In the genomic region with DNA sequence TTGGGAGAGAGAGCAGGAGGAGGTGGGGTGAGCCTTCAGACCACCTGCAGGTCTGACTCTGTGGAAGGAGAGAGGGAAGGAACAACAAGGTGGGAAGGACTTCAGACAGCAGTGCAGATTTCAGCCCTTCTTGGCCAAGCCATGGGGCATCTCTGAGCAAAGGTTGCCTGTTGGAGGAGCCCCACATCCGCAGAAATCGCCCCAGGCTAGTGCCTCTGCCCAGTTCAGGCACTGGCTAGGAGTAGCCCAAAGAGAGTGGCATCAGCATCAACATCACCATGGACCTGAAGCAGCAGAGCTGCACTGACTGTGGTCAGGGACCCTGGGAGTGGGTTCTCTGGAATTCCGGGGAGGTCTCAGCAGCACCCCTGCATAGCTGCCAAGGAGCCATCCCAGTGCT, we compare ENCODE assay signal across 27 cellular contexts. TPM values are rescaled to one million over a fixed set of nuclear protein-coding genes. Genes with fewer than 3 reads are reported as not detected.
DNase-seq lines count a peak whose midpoint lies in the region; ATAC-seq and TF ChIP-seq lines count a peak whose summit lies in the region.
"Had no signal": no experiment of that assay in that cellular context is flagged by ENCODE, and none has a peak within 500 bp of the region (broad histone marks: within the 10 kb centered on the region; RNA-seq: fewer than 3 reads in every experiment).

No MANE protein-coding gene starts in this region.

- H2BK12ac ChIP-seq in mesenchymal stem cell (ENCODE audit: low read length in 2 of 2) = no peak overlapping the region

- no peaks in the 10 kb centered on the region for H3K27me3 Mint-ChIP-seq in activated naive CD8-positive, alpha-beta T cell
- H3K27me3 Mint-ChIP-seq in activated naive CD8-positive, alpha-beta T cell treated with anti-CD3 and anti-CD28 coated beads for 36 hours = no peaks in the 10 kb centered on the region
- H3K27me3 Mint-ChIP-seq in activated naive CD8-positive, alpha-beta T cell treated with anti-CD3 and anti-CD28 coated beads, Interleukin-2, amount 10 ng/mL, durations not matched to agents 7 days and 5 days = no peaks in the 10 kb centered on the region
- H3K27me3 Mint-ChIP-seq in HFFc6 (ENCODE audit: insufficient read depth) = peaks cover 41% of the 10 kb centered on the region
- H3K27me3 Mint-ChIP-seq in activated T-helper 17 cell treated with anti-CD3 and anti-CD28 coated beads, Interleukin-2, amount 50 U/mL, for 72 hours = peaks cover 4% of the 10 kb centered on the region
- H3K27me3 Mint-ChIP-seq: stimulated activated naive CD8-positive, alpha-beta T cell treated with anti-CD3 and anti-CD28 coated beads, Interleukin-15, Interleukin-2, amounts not matched to agents 100 ng/mL and 50 ng/mL, for 24 hours had no signal

- H3K4me1 Mint-ChIP-seq in activated naive CD8-positive, alpha-beta T cell (ENCODE audit: low read depth) = peaks cover 72% of the 10 kb centered on the region
- H3K4me1 Mint-ChIP-seq in activated naive CD8-positive, alpha-beta T cell treated with anti-CD3 and anti-CD28 coated beads for 36 hours = peaks cover 71% of the 10 kb centered on the region
- H3K4me1 Mint-ChIP-seq in activated naive CD8-positive, alpha-beta T cell treated with anti-CD3 and anti-CD28 coated beads, Interleukin-2, amount 10 ng/mL, durations not matched to agents 7 days and 5 days = peaks cover 29% of the 10 kb centered on the region
- H3K4me1 Mint-ChIP-seq in HFFc6 (ENCODE audit: low read depth) = no peaks in the 10 kb centered on the region
- peaks cover 25% of the 10 kb centered on the region for H3K4me1 Mint-ChIP-seq in activated T-helper 17 cell treated with anti-CD3 and anti-CD28 coated beads, Interleukin-2, amount 50 U/mL, for 72 hours

- peak overlapping the region; percentile 44 for H4K91ac ChIP-seq in mesenchymal stem cell (ENCODE audit: low read length)

- no peaks in the 10 kb centered on the region for H3K9me3 Mint-ChIP-seq in activated naive CD8-positive, alpha-beta T cell (ENCODE audit: low read depth)
- H3K9me3 Mint-ChIP-seq in activated naive CD8-positive, alpha-beta T cell treated with anti-CD3 and anti-CD28 coated beads for 36 hours = no peaks in the 10 kb centered on the region
- H3K9me3 Mint-ChIP-seq in activated naive CD8-positive, alpha-beta T cell treated with anti-CD3 and anti-CD28 coated beads, Interleukin-2, amount 10 ng/mL, durations not matched to agents 7 days and 5 days = no peaks in the 10 kb centered on the region
- no peaks in the 10 kb centered on the region for H3K9me3 Mint-ChIP-seq in HFFc6
- no peaks in the 10 kb centered on the region for H3K9me3 Mint-ChIP-seq in activated T-helper 17 cell treated with anti-CD3 and anti-CD28 coated beads, Interleukin-2, amount 50 U/mL, for 72 hours
- H3K9me3 Mint-ChIP-seq: activated B cell treated with CpG ODN at 0.5 μM for 24 hours; activated naive CD4-positive, alpha-beta T cell treated with anti-CD3 and anti-CD28 coated beads for 36 hours; nephron progenitor cell; stimulated activated naive CD8-positive, alpha-beta T cell treated with anti-CD3 and anti-CD28 coated beads, Interleukin-15, Interleukin-2, amounts not matched to agents 100 ng/mL and 50 ng/mL, for 24 hours had no signal

- H3K27me3 ChIP-seq in mesenchymal stem cell (ENCODE audit: control insufficient read depth in 1 of 2, insufficient read depth in 1 of 2, low read length in 2 of 2) = peaks cover 10 to 43% of the 10 kb centered on the region in 2 experiments
- H3K27me3 ChIP-seq: BLaER1, breast epithelium had no signal

- no peak overlapping the region for H2BK15ac ChIP-seq in mesenchymal stem cell (ENCODE audit: low read depth, poor library complexity, severe bottlenecking)

- TF ChIP-seq CTCF in HFFc6 (IDR thresholded peaks at IDR 0.05) = no peak

- H3K9me3 ChIP-seq in mesenchymal stem cell (ENCODE audit: control insufficient read depth, low read length) = no peaks in the 10 kb centered on the region
- H3K9me3 ChIP-seq: BLaER1, breast epithelium, gastrocnemius medialis, SK-N-SH, thoracic aorta had no signal

- H3K4me3 ChIP-seq in mesenchymal stem cell (ENCODE audit: insufficient read depth in 1 of 2, low read depth in 1 of 2, low read length in 2 of 2) = peak overlapping the region in 1 of 2 experiments; percentile 31
- H3K4me3 ChIP-seq: BLaER1, breast epithelium, gastrocnemius medialis, smooth muscle cell, thoracic aorta had no signal

- no peak overlapping the region for H2BK5ac ChIP-seq in mesenchymal stem cell (ENCODE audit: low read depth, low read length, poor library complexity, severe bottlenecking)

- H3K79me1 ChIP-seq in mesenchymal stem cell (replicated peaks; ENCODE audit: low read length, poor library complexity, severe bottlenecking) = no peaks in the 10 kb centered on the region

- no peak overlapping the region for H2AK5ac ChIP-seq in mesenchymal stem cell (ENCODE audit: low read length, severe bottlenecking)

- H3K36me3 ChIP-seq in mesenchymal stem cell (ENCODE audit: control insufficient read depth in 1 of 2, insufficient read depth in 2 of 2, low read depth in 1 of 2, low read length in 2 of 2) = no peaks in the 10 kb centered on the region
- H3K36me3 ChIP-seq: BLaER1, breast epithelium, gastrocnemius medialis, thoracic aorta had no signal

- H3K4me1 ChIP-seq in mesenchymal stem cell (ENCODE audit: control insufficient read depth, insufficient read depth, low read depth, low read length) = peaks cover 2% of the 10 kb centered on the region
- H3K4me1 ChIP-seq: breast epithelium, gastrocnemius medialis, parathyroid adenoma had no signal

- no peak overlapping the region for H3K4me3 Mint-ChIP-seq in activated naive CD8-positive, alpha-beta T cell
- no peak overlapping the region for H3K4me3 Mint-ChIP-seq in activated naive CD8-positive, alpha-beta T cell treated with anti-CD3 and anti-CD28 coated beads for 36 hours
- no peak overlapping the region for H3K4me3 Mint-ChIP-seq in activated naive CD8-positive, alpha-beta T cell treated with anti-CD3 and anti-CD28 coated beads, Interleukin-2, amount 10 ng/mL, durations not matched to agents 7 days and 5 days
- no peak overlapping the region for H3K4me3 Mint-ChIP-seq in HFFc6
- H3K4me3 Mint-ChIP-seq in activated T-helper 17 cell treated with anti-CD3 and anti-CD28 coated beads, Interleukin-2, amount 50 U/mL, for 72 hours = no peak overlapping the region
- H3K4me3 Mint-ChIP-seq: activated B cell treated with CpG ODN at 0.5 μM for 24 hours; activated naive CD4-positive, alpha-beta T cell treated with anti-CD3 and anti-CD28 coated beads for 36 hours; nephron progenitor cell had no signal

- H3K23ac ChIP-seq in mesenchymal stem cell (ENCODE audit: low read length in 2 of 2) = no peak overlapping the region

- no peak for ATAC-seq in activated naive CD8-positive, alpha-beta T cell treated with anti-CD3 and anti-CD28 coated beads, Interleukin-2, amount 10 ng/mL, durations not matched to agents 7 days and 5 days (ENCODE audit: low read depth)
- no peak for ATAC-seq in activated T-helper 17 cell treated with anti-CD3 and anti-CD28 coated beads, Interleukin-2, amount 50 U/mL, for 72 hours (replicated peaks)
- ATAC-seq: gastrocnemius medialis had no signal

- H3K14ac ChIP-seq in mesenchymal stem cell (ENCODE audit: low read length in 2 of 2) = no peak overlapping the region

- no peak overlapping the region for H2AFZ ChIP-seq in mesenchymal stem cell (ENCODE audit: low read depth, low read length)
- H2AFZ ChIP-seq: parathyroid adenoma had no signal

- POLR2A ChIA-PET in activated naive CD8-positive, alpha-beta T cell treated with anti-CD3 and anti-CD28 coated beads, Interleukin-2, amount 10 ng/mL, durations not matched to agents 7 days and 5 days (lab: Charles Lee) = no interaction called here

- H3K36me3 Mint-ChIP-seq in activated naive CD8-positive, alpha-beta T cell = peaks cover 11% of the 10 kb centered on the region
- H3K36me3 Mint-ChIP-seq in activated naive CD8-positive, alpha-beta T cell treated with anti-CD3 and anti-CD28 coated beads for 36 hours = peaks cover 28% of the 10 kb centered on the region
- H3K36me3 Mint-ChIP-seq in activated naive CD8-positive, alpha-beta T cell treated with anti-CD3 and anti-CD28 coated beads, Interleukin-2, amount 10 ng/mL, durations not matched to agents 7 days and 5 days = peaks cover 17% of the 10 kb centered on the region
- no peaks in the 10 kb centered on the region for H3K36me3 Mint-ChIP-seq in HFFc6 (ENCODE audit: low read depth)
- peaks cover 16% of the 10 kb centered on the region for H3K36me3 Mint-ChIP-seq in activated T-helper 17 cell treated with anti-CD3 and anti-CD28 coated beads, Interleukin-2, amount 50 U/mL, for 72 hours (ENCODE audit: low read depth)

- no peak overlapping the region for H3K18ac ChIP-seq in mesenchymal stem cell (ENCODE audit: low read depth in 1 of 2, low read length in 2 of 2)

- 88% methylated on average over 3 of the region's 3 CpGs for WGBS in mesenchymal stem cell

- H3K9ac ChIP-seq in mesenchymal stem cell (ENCODE audit: low read length) = no peak overlapping the region
- H3K9ac ChIP-seq: BLaER1, parathyroid adenoma, SK-N-SH had no signal

- no peak overlapping the region for H2BK120ac ChIP-seq in mesenchymal stem cell (ENCODE audit: low read depth, low read length)

- H3K4ac ChIP-seq in mesenchymal stem cell (ENCODE audit: low read depth in 1 of 2, low read length in 2 of 2) = no peak overlapping the region

- no peak for DNase-seq in activated naive CD8-positive, alpha-beta T cell treated with anti-CD3 and anti-CD28 coated beads for 36 hours
- peak; percentile 22 for DNase-seq in activated naive CD8-positive, alpha-beta T cell treated with anti-CD3 and anti-CD28 coated beads, Interleukin-2, amount 10 ng/mL, durations not matched to agents 7 days and 5 days
- no peak for DNase-seq in mesenchymal stem cell
- DNase-seq in HFFc6 = no peak
- no peak for DNase-seq in NCI-H2081 (lab: John Stamatoyannopoulos, UW)
- DNase-seq: activated B cell treated with CpG ODN at 0.5 μM for 24 hours; activated CD4-positive, alpha-beta T cell treated with anti-CD3 and anti-CD28 coated beads, Interleukin-2, amount 50 U/mL, for 48 hours; mammary epithelial cell; NCI-H1092 treated with DMSO at 0.1 percent for 48 hours; NCI-H1694 treated with DMSO at 0.1 percent for 48 hours; NCI-H2171; NCI-H510A; nephron progenitor cell; retina; SK-N-SH; stimulated activated CD4-positive, alpha-beta T cell treated with anti-CD3 and anti-CD28 coated beads, Interleukin-1b, Interleukin-23, amount 100 ng/mL, for 48 hours had no signal

- H3K27ac Mint-ChIP-seq in activated naive CD8-positive, alpha-beta T cell = peak overlapping the region; percentile 43
- no peak overlapping the region for H3K27ac Mint-ChIP-seq in activated naive CD8-positive, alpha-beta T cell treated with anti-CD3 and anti-CD28 coated beads for 36 hours
- no peak overlapping the region for H3K27ac Mint-ChIP-seq in activated naive CD8-positive, alpha-beta T cell treated with anti-CD3 and anti-CD28 coated beads, Interleukin-2, amount 10 ng/mL, durations not matched to agents 7 days and 5 days
- no peak overlapping the region for H3K27ac Mint-ChIP-seq in HFFc6
- H3K27ac Mint-ChIP-seq in activated T-helper 17 cell treated with anti-CD3 and anti-CD28 coated beads, Interleukin-2, amount 50 U/mL, for 72 hours = no peak overlapping the region
- H3K27ac Mint-ChIP-seq: activated B cell treated with CpG ODN at 0.5 μM for 24 hours; activated naive CD4-positive, alpha-beta T cell treated with anti-CD3 and anti-CD28 coated beads for 36 hours; nephron progenitor cell had no signal

- H3K27ac ChIP-seq in mesenchymal stem cell (ENCODE audit: low read length, poor library complexity, severe bottlenecking) = no peak overlapping the region
- H3K27ac ChIP-seq: BLaER1, breast epithelium, gastrocnemius medialis, parathyroid adenoma, thoracic aorta had no signal

- no peak overlapping the region for H3K4me2 ChIP-seq in mesenchymal stem cell (ENCODE audit: low read length, poor library complexity, severe bottlenecking)
- H3K4me2 ChIP-seq: BLaER1, SK-N-SH, smooth muscle cell had no signal

- H4K8ac ChIP-seq in mesenchymal stem cell (ENCODE audit: low read length) = no peak overlapping the region

RNA-seq across cellular contexts. Expression of a gene that starts 10.2 kb away (rescaled TPM):
- 10 to 100 TPM; 18.8 to 20.4 TPM for total RNA-seq in activated naive CD8-positive, alpha-beta T cell treated with anti-CD3 and anti-CD28 coated beads for 36 hours
- total RNA-seq in activated naive CD8-positive, alpha-beta T cell treated with anti-CD3 and anti-CD28 coated beads, Interleukin-2, amount 10 ng/mL, durations not matched to agents 7 days and 5 days = 10 to 100 TPM; 18.8 to 21.5 TPM
- polyA plus RNA-seq in mesenchymal stem cell (2013, experiment 1 of 2) = not detected
- polyA plus RNA-seq in mesenchymal stem cell (2013, experiment 2 of 2) = 0.01 TPM
- total RNA-seq in HFFc6 (2021; fragmentation: NEBNext Ultra II Directional; extraction: Animal tissue kit (Norgen Biotek cat#: 25700)) = not detected
- 10 to 100 TPM; 11.1 to 19.9 TPM for total RNA-seq in activated T-helper 17 cell treated with anti-CD3 and anti-CD28 coated beads, Interleukin-2, amount 50 U/mL, for 72 hours
- total RNA-seq: fibroblast of lung, gastrocnemius medialis, mammary epithelial cell, smooth muscle cell, thoracic aorta had no signal
- polyA plus RNA-seq: fibroblast of lung, mammary epithelial cell, SK-N-SH, smooth muscle cell had no signal

RNA-seq across cellular contexts. Expression of a gene that starts 50.1 kb away (rescaled TPM):
- 10 to 100 TPM; 69.9 to 73.6 TPM for total RNA-seq in activated naive CD8-positive, alpha-beta T cell treated with anti-CD3 and anti-CD28 coated beads for 36 hours
- total RNA-seq in activated naive CD8-positive, alpha-beta T cell treated with anti-CD3 and anti-CD28 coated beads, Interleukin-2, amount 10 ng/mL, durations not matched to agents 7 days and 5 days = 100 to 1,000 TPM; 102 to 105 TPM
- 311 TPM for polyA plus RNA-seq in mesenchymal stem cell (2013, experiment 1 of 2)
- 325 TPM for polyA plus RNA-seq in mesenchymal stem cell (2013, experiment 2 of 2)
- total RNA-seq in HFFc6 (2021; fragmentation: NEBNext Ultra II Directional; extraction: Animal tissue kit (Norgen Biotek cat#: 25700)) = 10 to 100 TPM; 28.1 to 53.8 (median 29.4) TPM
- total RNA-seq in activated T-helper 17 cell treated with anti-CD3 and anti-CD28 coated beads, Interleukin-2, amount 50 U/mL, for 72 hours = 10 to 100 TPM; 28.7 to 45.0 TPM

Comparison
In these comparisons a context has a peak if more than half of its experiments do, and no peak if none do; other contexts are left out.
1. RNA of a gene that starts 10.2 kb away (total RNA-seq): 18.8 to 21.5 TPM in activated naive CD8-positive, alpha-beta T cell treated with anti-CD3 and anti-CD28 coated beads, Interleukin-2, amount 10 ng/mL, durations not matched to agents 7 days and 5 days, 18.8 to 20.4 TPM in activated naive CD8-positive, alpha-beta T cell treated with anti-CD3 and anti-CD28 coated beads for 36 hours and 11.1 to 19.9 TPM in activated T-helper 17 cell treated with anti-CD3 and anti-CD28 coated beads, Interleukin-2, amount 50 U/mL, for 72 hours; not detected in HFFc6; every median in the first group is over 10 times any median in the second.